ENCODE assay signal across 14 cellular contexts in genomic region chr1:228508253-228508652, GRCh38. TPM values are rescaled to one million over a fixed set of nuclear protein-coding genes. Genes with fewer than 3 reads are reported as not detected.
DNase-seq lines count a peak whose midpoint lies in the region; ATAC-seq lines count a peak whose summit lies in the region.
"Had no signal": no experiment of that assay in that cellular context is flagged by ENCODE, and none has a peak within 500 bp of the region (broad histone marks: within the 10 kb centered on the region; RNA-seq: fewer than 3 reads in every experiment).

No MANE protein-coding gene starts in this region.

- ATAC-seq in right cardiac atrium: no peak
- ATAC-seq: GM23338, HepG2 had no signal

- H3K4me3 ChIP-seq in right cardiac atrium (ENCODE audit: low read length): no peak overlapping the region
- H3K4me3 ChIP-seq: BLaER1, GM23338 had no signal

- no peaks in the 10 kb centered on the region for H3K27me3 ChIP-seq in right cardiac atrium (ENCODE audit: control insufficient read depth, insufficient read depth)

- H3K9me3 ChIP-seq in right cardiac atrium (ENCODE audit: control insufficient read depth, low read length): peaks cover 2% of the 10 kb centered on the region
- H3K9me3 ChIP-seq: BLaER1 had no signal

- peak; percentile 26 for DNase-seq in activated CD8-positive, alpha-beta memory T cell treated with anti-CD3 and anti-CD28 coated beads for 24 hours
- DNase-seq in activated CD8-positive, alpha-beta memory T cell treated with anti-CD3 and anti-CD28 coated beads, Interleukin-2, amount 50 U/mL, for 4 hours: no peak
- peak; percentile 59 for DNase-seq in cardiac septum (ENCODE audit: low spot score)
- no peak for DNase-seq in right cardiac atrium
- peak; percentile 45 for DNase-seq in mesenteric fat pad (ENCODE audit: low spot score)
- DNase-seq in D341Med (ENCODE audit: low spot score): no peak
- DNase-seq in HPDE6-E6E7 (ENCODE audit: extremely low spot score): no peak
- DNase-seq: 8988T; CD4-positive, alpha-beta memory T cell; DMS79 treated with DMSO at 0.1 percent for 48 hours; HCEC 1CT had no signal

- H3K27ac ChIP-seq in right cardiac atrium (ENCODE audit: low read length): no peak overlapping the region
- H3K27ac ChIP-seq: BLaER1 had no signal

- no peaks in the 10 kb centered on the region for H3K4me1 ChIP-seq in right cardiac atrium (ENCODE audit: control insufficient read depth, insufficient read depth, low read length)

- intact Hi-C loops in cardiac septum (cut with DNase I): no loop called here
- intact Hi-C loops in right cardiac atrium (cut with DNase I): loop anchor here in 1 of 4 donors (10.0 kb wide), 1 partner anchor 373 kb away; no protein-coding TSS in a partner anchor

- WGBS in right cardiac atrium: 69% methylated on average over 6 of the region's 6 CpGs

RNA-seq across cellular contexts. Expression of gene RNF187, which starts 21.1 kb away (rescaled TPM):
- total RNA-seq in cardiac septum (83.2 TPM), right cardiac atrium (100 to 1,000 TPM in 2 of 4 donors, 10 to 100 TPM in 2; 80.5 to 113 (median 94.2) TPM), mesenteric fat pad (82.4 TPM)
- polyA plus RNA-seq in right cardiac atrium: 34.1 TPM

Comparison
In these comparisons a context has a peak if more than half of its experiments do, and no peak if none do; other contexts are left out.
1. DNase-seq: peak in activated CD8-positive, alpha-beta memory T cell treated with anti-CD3 and anti-CD28 coated beads for 24 hours (single experiment), cardiac septum (single experiment) and mesenteric fat pad (single experiment); none in activated CD8-positive, alpha-beta memory T cell treated with anti-CD3 and anti-CD28 coated beads, Interleukin-2, amount 50 U/mL, for 4 hours (single experiment), right cardiac atrium (0 of 3), D341Med (single experiment) and HPDE6-E6E7 (single experiment).